In genomic region chr17:2087597-2088211, GRCh38 we compare ENCODE assay signal across 8 cellular contexts. TPM values are rescaled to one million over a fixed set of nuclear protein-coding genes. Genes with fewer than 3 reads are reported as not detected.
A peak's percentile ranks its signal among the peaks of the same experiment; 100 is the strongest.
DNase-seq lines count a peak whose midpoint lies in the region; ATAC-seq and TF ChIP-seq lines count a peak whose summit lies in the region.

No MANE protein-coding gene starts in this region.

- peak overlapping the region; percentile 13 to 30 for H3K9ac ChIP-seq in colonic mucosa (ENCODE audit: low read depth in 2 of 2, low read length in 2 of 2)

- H3K4me3 Mint-ChIP-seq in T-helper 1 cell treated with Interleukin-12 subunit alpha and Interleukin-12 subunit beta and Interleukin-4 antibody, amounts not matched to agents 30 μg/mL and 1 μg/mL, for 36 hours, result peak overlapping the region; percentile 62

- no peak overlapping the region for H3K4me3 ChIP-seq in colonic mucosa

- TF ChIP-seq CTCF in colonic mucosa (IDR thresholded peaks at IDR 0.05), result no peak

- H3K27ac ChIP-seq in colonic mucosa, result peak overlapping the region; percentile 75

- peaks cover 76% of the 10 kb centered on the region for H3K4me1 Mint-ChIP-seq in T-helper 1 cell treated with Interleukin-12 subunit alpha and Interleukin-12 subunit beta and Interleukin-4 antibody, amounts not matched to agents 30 μg/mL and 1 μg/mL, for 36 hours (ENCODE audit: low read depth)

- peak; percentile 94 for DNase-seq in CD1c-positive myeloid dendritic cell (ENCODE audit: extremely low spot score)
- peak; percentile 45 for DNase-seq in colonic mucosa
- peak; percentile 49 for DNase-seq in putamen (ENCODE audit: low spot score)
- DNase-seq in HCEC 1CT, result no peak

- no peaks in the 10 kb centered on the region for H3K27me3 ChIP-seq in colonic mucosa

- H3K4me1 ChIP-seq in colonic mucosa, result peaks cover 29% of the 10 kb centered on the region

- H3K9me3 Mint-ChIP-seq in T-helper 1 cell treated with Interleukin-12 subunit alpha and Interleukin-12 subunit beta and Interleukin-4 antibody, amounts not matched to agents 30 μg/mL and 1 μg/mL, for 36 hours, result no peaks in the 10 kb centered on the region

- no peaks in the 10 kb centered on the region for H3K9me3 ChIP-seq in colonic mucosa

- H3K36me3 Mint-ChIP-seq in T-helper 1 cell treated with Interleukin-12 subunit alpha and Interleukin-12 subunit beta and Interleukin-4 antibody, amounts not matched to agents 30 μg/mL and 1 μg/mL, for 36 hours (ENCODE audit: low read depth), result peaks cover 22% of the 10 kb centered on the region

- H3K36me3 ChIP-seq in colonic mucosa, result no peaks in the 10 kb centered on the region

- peak overlapping the region; percentile 81 for H3K27ac Mint-ChIP-seq in T-helper 1 cell treated with Interleukin-12 subunit alpha and Interleukin-12 subunit beta and Interleukin-4 antibody, amounts not matched to agents 30 μg/mL and 1 μg/mL, for 36 hours

- H3K27me3 Mint-ChIP-seq in T-helper 1 cell treated with Interleukin-12 subunit alpha and Interleukin-12 subunit beta and Interleukin-4 antibody, amounts not matched to agents 30 μg/mL and 1 μg/mL, for 36 hours (ENCODE audit: low read depth), result no peaks in the 10 kb centered on the region

- intact Hi-C loops in colonic mucosa (cut with DNase I), result no loop called here

- peak; percentile 44 for ATAC-seq in HG02759 (IDR thresholded peaks at IDR 0.05; ENCODE audit: unreplicated experiment)
- no peak for ATAC-seq in HG02623 (IDR thresholded peaks at IDR 0.05; ENCODE audit: unreplicated experiment)
- ATAC-seq in HG03439 (IDR thresholded peaks at IDR 0.05; ENCODE audit: unreplicated experiment), result no peak

RNA-seq across cellular contexts. Expression of gene HIC1, which starts 32.8 kb away (rescaled TPM):
- 10 to 100 TPM in 1 of 2 donors, 1 to 10 TPM in 1; 7.0 to 11.2 TPM for total RNA-seq in colonic mucosa

RNA-seq across cellular contexts. Expression of gene OVCA2, which starts 45.9 kb away (rescaled TPM):
- 10 to 100 TPM; 41.0 to 49.8 TPM for total RNA-seq in colonic mucosa

RNA-seq across cellular contexts. Expression of gene DPH1, which starts 57.8 kb away (rescaled TPM):
- total RNA-seq in colonic mucosa, result 10 to 100 TPM; 22.7 to 34.4 TPM
